Comparison of ENCODE assay signal across 25 cellular contexts in the genomic region with DNA sequence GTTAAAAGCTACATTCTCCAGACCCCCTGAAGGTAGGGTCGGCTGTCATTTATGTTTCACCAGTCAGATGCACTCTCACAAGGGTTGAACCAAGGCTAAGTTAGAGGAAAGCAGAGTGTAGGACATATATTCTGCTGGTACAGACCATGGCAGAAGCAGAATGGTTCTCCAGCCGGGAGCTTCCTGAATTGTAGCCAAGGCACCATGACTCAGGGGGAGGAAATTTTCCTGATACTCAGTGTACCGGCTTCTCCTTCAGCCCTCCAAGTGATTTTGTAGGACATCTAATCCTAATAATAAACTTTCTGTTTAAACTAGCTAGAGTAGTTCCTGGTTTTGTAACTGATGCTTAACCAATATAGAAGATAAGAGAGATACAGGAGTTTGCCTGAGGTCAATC. TPM values are rescaled to one million over a fixed set of nuclear protein-coding genes. Genes with fewer than 3 reads are reported as not detected.
"Had no signal": no experiment of that assay in that cellular context is flagged by ENCODE, and none has a peak within 500 bp of the region (broad histone marks: within the 10 kb centered on the region; RNA-seq: fewer than 3 reads in every experiment).

No MANE protein-coding gene starts in this region.

- ATAC-seq: effector memory CD8-positive, alpha-beta T cell; right cardiac atrium had no signal

- H3K4me1 ChIP-seq: tibial nerve, uterus had no signal

- H3K36me3 ChIP-seq: cardiac muscle cell, tibial nerve, uterus had no signal

- H3K27me3 ChIP-seq: cardiac muscle cell, tibial nerve had no signal

- H3K9me3 ChIP-seq: tibial nerve, uterus had no signal

- DNase-seq: activated B cell treated with CpG ODN at 0.5 μM for 24 hours; activated CD4-positive, alpha-beta T cell treated with anti-CD3 and anti-CD28 coated beads for 4 hours; activated CD8-positive, alpha-beta memory T cell treated with anti-CD3 and anti-CD28 coated beads for 24 hours; activated CD8-positive, alpha-beta memory T cell treated with anti-CD3 and anti-CD28 coated beads, Interleukin-2, amount 50 U/mL, for 48 hours; activated gamma-delta T cell; dermis blood vessel endothelial cell; effector memory CD8-positive, alpha-beta T cell; kidney glomerular epithelial cell; naive B cell; right cardiac atrium; small intestine; stimulated activated CD4-positive, alpha-beta T cell treated with anti-CD3 and anti-CD28 coated beads, Interleukin-15, amount 100 ng/mL, for 24 hours; stimulated activated CD4-positive, alpha-beta T cell treated with anti-CD3 and anti-CD28 coated beads, Interleukin-2, amount 100 ng/mL, for 48 hours; uterus had no signal

- H3K27ac ChIP-seq: cardiac muscle cell, tibial nerve, uterus had no signal

- H3K4me3 ChIP-seq: cardiac muscle cell, tibial nerve, uterus had no signal

RNA-seq across cellular contexts. Expression of a gene that starts 14.2 kb away (rescaled TPM):
- total RNA-seq: activated B cell treated with CpG ODN at 0.5 μM for 24 hours, cardiac muscle cell, neural crest cell, progenitor cell of endocrine pancreas had no signal

RNA-seq across cellular contexts. Expression of a gene that starts 38.1 kb away (rescaled TPM):
- total RNA-seq: activated B cell treated with CpG ODN at 0.5 μM for 24 hours, astrocyte, cardiac muscle cell, chondrocyte, dermis blood vessel endothelial cell, frontal cortex, liver, mononuclear cell, neural crest cell, omental fat pad, right cardiac atrium, uterus had no signal
- polyA plus RNA-seq: cardiac muscle cell, liver, right cardiac atrium had no signal

RNA-seq across cellular contexts. Expression of a gene that starts 39.6 kb away (rescaled TPM):
- total RNA-seq: activated B cell treated with CpG ODN at 0.5 μM for 24 hours, cardiac muscle cell, liver, mononuclear cell, neural crest cell, progenitor cell of endocrine pancreas, tibial nerve had no signal
- polyA plus RNA-seq: cardiac muscle cell had no signal

RNA-seq across cellular contexts. Expression of a gene that starts 47.4 kb away (rescaled TPM):
- total RNA-seq: activated B cell treated with CpG ODN at 0.5 μM for 24 hours, astrocyte, cardiac muscle cell, chondrocyte, dermis blood vessel endothelial cell, frontal cortex, liver, mononuclear cell, neural crest cell, omental fat pad, progenitor cell of endocrine pancreas, right cardiac atrium, tibial nerve, uterus had no signal
- polyA plus RNA-seq: adipose tissue, cardiac muscle cell, liver, right cardiac atrium, small intestine had no signal
